ENCODE assay signal across 1 cellular context in genomic region chr17:75673487-75673886, GRCh38.
TF ChIP-seq lines count a peak whose summit lies in the region.

No MANE protein-coding gene starts in this region.

TF ChIP-seq in K562, 482 proteins besides CTCF, POLR2A, EP300 and RAD21:
- TF ChIP-seq ZNF124 (CRISPR knock-in tag; IDR thresholded peaks at IDR 0.05) (no peak), PKNOX1 (IDR thresholded peaks at IDR 0.05) (peak; percentile 24; the same call in 1 of the 2 replicates)
TF ChIP-seq in K562: peak in this region for 1.
